In genomic region chr6:79119217-79119616, GRCh38 we compare ENCODE assay signal across 22 cellular contexts.
"Had no signal": no experiment of that assay in that cellular context is flagged by ENCODE, and none has a peak within 500 bp of the region (broad histone marks: within the 10 kb centered on the region; RNA-seq: fewer than 3 reads in every experiment).

No MANE protein-coding gene starts in this region.

- H3K4me3 Mint-ChIP-seq: IgD-negative memory B cell, T-cell had no signal

- H3K9me3 ChIP-seq: MG63, SJSA1, SK-N-SH had no signal

- H3K27me3 ChIP-seq: MG63, SJSA1 had no signal

- H3K4me2 ChIP-seq: SK-N-SH had no signal

- H3K4me1 Mint-ChIP-seq: IgD-negative memory B cell, T-cell had no signal

- H3K27ac ChIP-seq: SJSA1 had no signal

- H3K4me3 ChIP-seq: MG63, SJSA1 had no signal

- H3K9ac ChIP-seq: SK-N-SH had no signal

- H3K27ac Mint-ChIP-seq: IgD-negative memory B cell, T-cell had no signal

- DNase-seq: KBM-7, MG63, NCI-H1092, NCI-H1105 treated with DMSO at 0.1 percent for 48 hours, NCI-H1417 treated with DMSO at 0.1 percent for 48 hours, NCI-H146, NCI-H1694 treated with DMSO at 0.1 percent for 48 hours, NCI-H1930, NCI-H2081, NCI-H2107, NCI-H2227 treated with DMSO at 0.1 percent for 48 hours, NCI-H524, NCI-H526 treated with DMSO at 0.1 percent for 48 hours, NCI-H748 treated with DMSO at 0.1 percent for 48 hours, Right ventricle myocardium superior, RPMI8226, SIG-M5, SK-N-SH, SW 1271, T-cell had no signal

- H3K36me3 ChIP-seq: MG63, SJSA1 had no signal

- H3K4me1 ChIP-seq: SJSA1 had no signal

- ATAC-seq: T-cell had no signal

- H3K36me3 Mint-ChIP-seq: IgD-negative memory B cell, T-cell had no signal
